In genomic region chr2:219947575-219947974, GRCh38 we compare ENCODE assay signal across 23 cellular contexts.
DNase-seq lines count a peak whose midpoint lies in the region; ATAC-seq, FAIRE-seq and TF ChIP-seq lines count a peak whose summit lies in the region.
"Had no signal": no experiment of that assay in that cellular context is flagged by ENCODE, and none has a peak within 500 bp of the region (broad histone marks: within the 10 kb centered on the region; RNA-seq: fewer than 3 reads in every experiment).

No MANE protein-coding gene starts in this region.

- in situ Hi-C loops in brain microvascular endothelial cell (cut with HindIII; ENCODE audit: low pct_ligation_motif_present, low sequenced_read_pairs): no loop called here

- H3K4me1 Mint-ChIP-seq in activated naive CD4-positive, alpha-beta T cell treated with anti-CD3 and anti-CD28 coated beads for 36 hours (ENCODE audit: low read depth): no peaks in the 10 kb centered on the region
- H3K4me1 Mint-ChIP-seq: activated CD4-positive, alpha-beta T cell treated with anti-CD3 and anti-CD28 coated beads, Interleukin-2, amount 10 ng/mL, durations not matched to agents 7 days and 5 days; activated CD8-positive, alpha-beta memory T cell treated with anti-CD3 and anti-CD28 coated beads, Interleukin-2, amount 10 ng/mL, durations not matched to agents 7 days and 5 days; stimulated activated naive CD8-positive, alpha-beta T cell treated with anti-CD3 and anti-CD28 coated beads, Interleukin-15, amount 100 ng/mL, for 72 hours had no signal

- peaks cover 2% of the 10 kb centered on the region for H3K27me3 Mint-ChIP-seq in activated naive CD4-positive, alpha-beta T cell treated with anti-CD3 and anti-CD28 coated beads for 36 hours (ENCODE audit: low read depth)
- H3K27me3 Mint-ChIP-seq: activated CD4-positive, alpha-beta T cell treated with anti-CD3 and anti-CD28 coated beads, Interleukin-2, amount 10 ng/mL, durations not matched to agents 7 days and 5 days; activated CD8-positive, alpha-beta memory T cell treated with anti-CD3 and anti-CD28 coated beads, Interleukin-2, amount 10 ng/mL, durations not matched to agents 7 days and 5 days had no signal

- no peaks in the 10 kb centered on the region for H3K9me3 ChIP-seq in WERI-Rb-1 (ENCODE audit: severe bottlenecking)
- H3K9me3 ChIP-seq: prostate gland had no signal

- no peak for FAIRE-seq in HTR-8/SVneo (lab: Jason Lieb, UNC)

- H3K36me3 Mint-ChIP-seq in activated naive CD4-positive, alpha-beta T cell treated with anti-CD3 and anti-CD28 coated beads for 36 hours (ENCODE audit: low read depth): no peaks in the 10 kb centered on the region
- H3K36me3 Mint-ChIP-seq: activated CD8-positive, alpha-beta memory T cell treated with anti-CD3 and anti-CD28 coated beads, Interleukin-2, amount 10 ng/mL, durations not matched to agents 7 days and 5 days had no signal

- H3K4me3 ChIP-seq in brain microvascular endothelial cell (ENCODE audit: low read depth, low read length) (no peak overlapping the region), WERI-Rb-1 (ENCODE audit: low read depth, low read length) (no peak overlapping the region)
- H3K4me3 ChIP-seq: prostate gland, SK-N-MC had no signal

- H3K36me3 ChIP-seq in brain microvascular endothelial cell (replicated peaks) (no peaks in the 10 kb centered on the region), WERI-Rb-1 (no peaks in the 10 kb centered on the region)
- H3K36me3 ChIP-seq: prostate gland had no signal

- TF ChIP-seq CTCF in brain microvascular endothelial cell (IDR thresholded peaks at IDR 0.05; ENCODE audit: low read depth, low read length, missing control alignments) (no peak), WERI-Rb-1 (IDR thresholded peaks at IDR 0.05; ENCODE audit: low read depth, low read length) (no peak)

- no peak for ATAC-seq in GM18907 (IDR thresholded peaks at IDR 0.05; ENCODE audit: unreplicated experiment)
- ATAC-seq: activated CD8-positive, alpha-beta memory T cell treated with anti-CD3 and anti-CD28 coated beads, Interleukin-2, amount 10 ng/mL, durations not matched to agents 7 days and 5 days; left cardiac atrium; stimulated activated naive CD8-positive, alpha-beta T cell treated with anti-CD3 and anti-CD28 coated beads, Interleukin-15, amount 100 ng/mL, for 72 hours had no signal

- H3K27ac Mint-ChIP-seq in activated naive CD4-positive, alpha-beta T cell treated with anti-CD3 and anti-CD28 coated beads for 36 hours: no peak overlapping the region
- H3K27ac Mint-ChIP-seq: activated CD4-positive, alpha-beta T cell treated with anti-CD3 and anti-CD28 coated beads, Interleukin-2, amount 10 ng/mL, durations not matched to agents 7 days and 5 days; activated CD8-positive, alpha-beta memory T cell treated with anti-CD3 and anti-CD28 coated beads, Interleukin-2, amount 10 ng/mL, durations not matched to agents 7 days and 5 days; CD4-positive, alpha-beta T cell; stimulated activated naive CD8-positive, alpha-beta T cell treated with anti-CD3 and anti-CD28 coated beads, Interleukin-15, amount 100 ng/mL, for 72 hours had no signal

- intact Hi-C loops in activated naive CD4-positive, alpha-beta T cell treated with anti-CD3 and anti-CD28 coated beads for 36 hours (cut with micrococcal nuclease): no loop called here

- DNase-seq in EL: peak; percentile 65
- peak; percentile 15 for DNase-seq in HTR-8/SVneo (ENCODE audit: insufficient read length, low spot score)
- DNase-seq in brain microvascular endothelial cell: peak; percentile 6
- peak; percentile 9 for DNase-seq in iris pigment epithelial cell (ENCODE audit: low read depth)
- DNase-seq in middle frontal gyrus (ENCODE audit: extremely low spot score, low spot score): no peak
- DNase-seq in activated naive CD4-positive, alpha-beta T cell treated with anti-CD3 and anti-CD28 coated beads for 36 hours: no peak
- no peak for DNase-seq in WERI-Rb-1
- DNase-seq: activated CD4-positive, alpha-beta T cell treated with anti-CD3 and anti-CD28 coated beads, Interleukin-2, amount 10 ng/mL, durations not matched to agents 7 days and 5 days; activated CD8-positive, alpha-beta memory T cell treated with anti-CD3 and anti-CD28 coated beads, Interleukin-2, amount 10 ng/mL, durations not matched to agents 7 days and 5 days; activated naive CD4-positive, alpha-beta T cell treated with anti-CD3 and anti-CD28 coated beads, Interleukin-2, amount 50 U/mL, for 16 hours; anterior cingulate cortex; CD4-positive, alpha-beta T cell; central memory CD4-positive, alpha-beta T cell; effector CD8-positive, alpha-beta T cell; glutamatergic neuron; left cardiac atrium; NCI-H1092 treated with DMSO at 0.1 percent for 48 hours; NCI-H1930; NCI-H69; stimulated activated naive CD8-positive, alpha-beta T cell treated with anti-CD3 and anti-CD28 coated beads, Interleukin-15, amount 100 ng/mL, for 72 hours had no signal

- no peak overlapping the region for H3K4me3 Mint-ChIP-seq in activated naive CD4-positive, alpha-beta T cell treated with anti-CD3 and anti-CD28 coated beads for 36 hours
- H3K4me3 Mint-ChIP-seq: activated CD4-positive, alpha-beta T cell treated with anti-CD3 and anti-CD28 coated beads, Interleukin-2, amount 10 ng/mL, durations not matched to agents 7 days and 5 days; activated CD8-positive, alpha-beta memory T cell treated with anti-CD3 and anti-CD28 coated beads, Interleukin-2, amount 10 ng/mL, durations not matched to agents 7 days and 5 days; CD4-positive, alpha-beta T cell; stimulated activated naive CD8-positive, alpha-beta T cell treated with anti-CD3 and anti-CD28 coated beads, Interleukin-15, amount 100 ng/mL, for 72 hours had no signal

- no peaks in the 10 kb centered on the region for H3K9me3 Mint-ChIP-seq in activated naive CD4-positive, alpha-beta T cell treated with anti-CD3 and anti-CD28 coated beads for 36 hours
- H3K9me3 Mint-ChIP-seq: activated CD4-positive, alpha-beta T cell treated with anti-CD3 and anti-CD28 coated beads, Interleukin-2, amount 10 ng/mL, durations not matched to agents 7 days and 5 days; CD4-positive, alpha-beta T cell; stimulated activated naive CD8-positive, alpha-beta T cell treated with anti-CD3 and anti-CD28 coated beads, Interleukin-15, amount 100 ng/mL, for 72 hours had no signal

- CTCF ChIA-PET in activated naive CD4-positive, alpha-beta T cell treated with anti-CD3 and anti-CD28 coated beads for 36 hours (lab: Charles Lee): interaction anchor here (1.0 kb wide), 1 partner anchor 15 kb away, joined by 3 read pairs; no protein-coding TSS in a partner anchor

- H3K27ac ChIP-seq in brain microvascular endothelial cell (no peak overlapping the region), WERI-Rb-1 (no peak overlapping the region)
- H3K27ac ChIP-seq: prostate gland, SK-N-MC had no signal

- H3K27me3 ChIP-seq in brain microvascular endothelial cell (replicated peaks): no peaks in the 10 kb centered on the region
- no peaks in the 10 kb centered on the region for H3K27me3 ChIP-seq in WERI-Rb-1 (ENCODE audit: insufficient read depth, low read depth, severe bottlenecking)

Comparison
In these comparisons a context has a peak if more than half of its experiments do, and no peak if none do; other contexts are left out.
1. DNase-seq: peak in EL (single experiment), HTR-8/SVneo (single experiment), brain microvascular endothelial cell (single experiment) and iris pigment epithelial cell (single experiment); none in middle frontal gyrus (single experiment), activated naive CD4-positive, alpha-beta T cell treated with anti-CD3 and anti-CD28 coated beads for 36 hours (single experiment) and WERI-Rb-1 (single experiment).